Comparison of ENCODE assay signal across 28 cellular contexts in genomic region chr14:38363217-38363616, GRCh38.
DNase-seq lines count a peak whose midpoint lies in the region; ATAC-seq, FAIRE-seq and TF ChIP-seq lines count a peak whose summit lies in the region.
"Had no signal": no experiment of that assay in that cellular context is flagged by ENCODE, and none has a peak within 500 bp of the region (broad histone marks: within the 10 kb centered on the region; RNA-seq: fewer than 3 reads in every experiment).

No MANE protein-coding gene starts in this region.

- H2BK120ac ChIP-seq in IMR-90 (ENCODE audit: low read depth, low read length) (no peak overlapping the region), H1 (replicated peaks; ENCODE audit: low read depth, low read length) (no peak overlapping the region)

- no peaks in the 10 kb centered on the region for H3K4me1 Mint-ChIP-seq in activated T-helper 2 cell treated with anti-CD3 and anti-CD28 coated beads, Interferon-gamma antibody, Interleukin-2, Interleukin-4, amounts not matched to agents 10 μg/mL and 5 μg/mL and 100 μg/mL, durations not matched to agents 14 hours and 24 hours and 36 hours (ENCODE audit: low read depth)
- H3K4me1 Mint-ChIP-seq: CD14-positive monocyte; CD4-positive, alpha-beta memory T cell; CD4-positive, CD25-positive, alpha-beta regulatory T cell; CD8-positive, alpha-beta memory T cell had no signal

- H2AK5ac ChIP-seq in IMR-90 (ENCODE audit: low read depth, low read length) (peak overlapping the region; percentile 81; the same call in 1 of the 2 replicates), H1 (ENCODE audit: low read depth, low read length) (no peak overlapping the region)

- H2AFZ ChIP-seq in IMR-90 (replicated peaks; ENCODE audit: low read length, poor library complexity) (no peak overlapping the region), H1 (ENCODE audit: low read length) (no peak overlapping the region)

- H3K9ac ChIP-seq in IMR-90 (ENCODE audit: low read depth, low read length) (no peak overlapping the region), H1 (replicated peaks in 1 of 4; ENCODE audit: extremely low read depth in 1 of 4, low read depth in 3 of 4, low read length in 3 of 4) (no peak overlapping the region)
- H3K9ac ChIP-seq: BLaER1 had no signal

- no peak overlapping the region for H3K4ac ChIP-seq in IMR-90 (ENCODE audit: low read depth, low read length)
- no peak overlapping the region for H3K4ac ChIP-seq in H1 (replicated peaks; ENCODE audit: insufficient read length, low read depth, low read length)

- H4K91ac ChIP-seq in IMR-90 (ENCODE audit: insufficient read depth, low read depth, low read length) (no peak overlapping the region; the same call in 1 of the 2 replicates), H1 (replicated peaks; ENCODE audit: insufficient read length, low read length) (no peak overlapping the region)

- H3K27me3 ChIP-seq in H7 (ENCODE audit: control insufficient read depth, insufficient read depth, low read length) (no peaks in the 10 kb centered on the region), IMR-90 (ENCODE audit: control insufficient read depth, insufficient read depth, low read length) (no peaks in the 10 kb centered on the region), H1 (replicated peaks in 1 of 4; ENCODE audit: control insufficient read depth in 3 of 4, extremely low read depth in 1 of 4, insufficient read depth in 3 of 4, low read length in 3 of 4) (no peaks in the 10 kb centered on the region)
- H3K27me3 ChIP-seq: BE2C, BLaER1 had no signal

- no peak overlapping the region for H3K27ac ChIP-seq in IMR-90 (ENCODE audit: insufficient read depth, low read length)
- H3K27ac ChIP-seq in H1 (ENCODE audit: low read depth, low read length): no peak overlapping the region
- H3K27ac ChIP-seq: BLaER1 had no signal

- DNase-seq in H7 (peak; percentile 13), IMR-90 (no peak), H1 (ENCODE audit: low read depth in 1 of 2, low spot score in 2 of 2) (no peak)
- DNase-seq in activated T-helper 2 cell treated with anti-CD3 and anti-CD28 coated beads, Interferon-gamma antibody, Interleukin-2, Interleukin-4, amounts not matched to agents 10 μg/mL and 5 μg/mL and 100 μg/mL, durations not matched to agents 14 hours and 24 hours and 36 hours (ENCODE audit: low spot score): no peak
- DNase-seq: 8988T; ACHN; BE2C; C1 segment of cervical spinal cord; CD4-positive, alpha-beta memory T cell; CD4-positive, CD25-positive, alpha-beta regulatory T cell; CD8-positive, alpha-beta memory T cell; COR-L47; DMS 273 treated with DMSO at 0.1 percent for 48 hours; DMS153; DMS53; DMS79; DND-41; EL; GDM1 had no signal

- H3K79me2 ChIP-seq in H1 (ENCODE audit: control insufficient read depth in 1 of 2, insufficient read depth in 2 of 2, low read length in 2 of 2): no peaks in the 10 kb centered on the region

- H2BK15ac ChIP-seq in IMR-90 (ENCODE audit: low read depth, low read length): no peak overlapping the region
- no peak overlapping the region for H2BK15ac ChIP-seq in H1 (ENCODE audit: low read length)

- H3K23me2 ChIP-seq in H1 (ENCODE audit: low read depth, low read length): no peaks in the 10 kb centered on the region

- H2BK5ac ChIP-seq in IMR-90 (ENCODE audit: low read depth, low read length, poor library complexity, severe bottlenecking) (no peak overlapping the region), H1 (ENCODE audit: low read depth, low read length) (no peak overlapping the region)

- H3K79me1 ChIP-seq in IMR-90 (ENCODE audit: low read depth in 1 of 2, low read length in 2 of 2): no peaks in the 10 kb centered on the region
- H3K79me1 ChIP-seq in H1 (ENCODE audit: low read depth, low read length): no peaks in the 10 kb centered on the region

- CTCF ChIA-PET in IMR-90 (lab: Yijun Ruan, JAX): interaction anchor here (0.5 kb wide), 1 partner anchor 1315 kb away, joined by 3 read pairs; no protein-coding TSS in a partner anchor
- CTCF ChIA-PET in H1 (lab: Charles Lee; ENCODE audit: partially characterized antibody): no interaction called here

- no peak overlapping the region for H3K4me3 Mint-ChIP-seq in activated T-helper 2 cell treated with anti-CD3 and anti-CD28 coated beads, Interferon-gamma antibody, Interleukin-2, Interleukin-4, amounts not matched to agents 10 μg/mL and 5 μg/mL and 100 μg/mL, durations not matched to agents 14 hours and 24 hours and 36 hours (ENCODE audit: low read depth)
- H3K4me3 Mint-ChIP-seq: CD14-positive monocyte; CD4-positive, alpha-beta memory T cell; CD4-positive, CD25-positive, alpha-beta regulatory T cell; CD8-positive, alpha-beta memory T cell had no signal

- H2BK12ac ChIP-seq in H1 (ENCODE audit: low read depth, low read length): no peak overlapping the region

- H4K20me1 ChIP-seq in IMR-90 (ENCODE audit: insufficient read depth, low read length): no peaks in the 10 kb centered on the region
- no peaks in the 10 kb centered on the region for H4K20me1 ChIP-seq in H1 (replicated peaks in 1 of 2; ENCODE audit: control insufficient read depth in 1 of 2, insufficient read depth in 2 of 2, low read length in 2 of 2)
- H4K20me1 ChIP-seq: BLaER1 had no signal

- in situ Hi-C loops in IMR-90 (cut with MboI; ENCODE audit: low sequenced_read_pairs): no loop called here

- H2AK9ac ChIP-seq in IMR-90 (replicated peaks; ENCODE audit: low read depth, low read length, poor library complexity): no peak overlapping the region

- H3K4me2 ChIP-seq in IMR-90 (ENCODE audit: low read depth, low read length): no peak overlapping the region
- no peak overlapping the region for H3K4me2 ChIP-seq in H1 (ENCODE audit: insufficient read depth in 1 of 2, low read depth in 2 of 2, low read length in 2 of 2)
- H3K4me2 ChIP-seq: BLaER1 had no signal

- H3K18ac ChIP-seq in IMR-90 (ENCODE audit: low read depth, low read length) (no peak overlapping the region), H1 (ENCODE audit: extremely low read depth, low read length) (no peak overlapping the region)

- ATAC-seq in IMR-90 (ENCODE audit: low read depth) (no peak), HG02610 (IDR thresholded peaks at IDR 0.05; ENCODE audit: unreplicated experiment) (no peak), HG02852 (IDR thresholded peaks at IDR 0.05; ENCODE audit: unreplicated experiment) (no peak)
- ATAC-seq: GM12878 had no signal

- no peaks in the 10 kb centered on the region for H3K36me3 Mint-ChIP-seq in activated T-helper 2 cell treated with anti-CD3 and anti-CD28 coated beads, Interferon-gamma antibody, Interleukin-2, Interleukin-4, amounts not matched to agents 10 μg/mL and 5 μg/mL and 100 μg/mL, durations not matched to agents 14 hours and 24 hours and 36 hours (ENCODE audit: low read depth)
- H3K36me3 Mint-ChIP-seq: CD14-positive monocyte; CD4-positive, alpha-beta memory T cell; CD4-positive, CD25-positive, alpha-beta regulatory T cell; CD8-positive, alpha-beta memory T cell had no signal

- H2BK20ac ChIP-seq in IMR-90 (ENCODE audit: low read depth, low read length) (no peak overlapping the region), H1 (ENCODE audit: low read length) (no peak overlapping the region)

- H3K9me1 ChIP-seq in IMR-90 (ENCODE audit: insufficient read depth, low read length): no peaks in the 10 kb centered on the region

- no peaks in the 10 kb centered on the region; the same call in 1 of the 2 replicates for H3K4me1 ChIP-seq in IMR-90 (ENCODE audit: control insufficient read depth, insufficient read depth, low read length)
- no peaks in the 10 kb centered on the region for H3K4me1 ChIP-seq in H1 (replicated peaks in 1 of 4; ENCODE audit: control insufficient read depth in 3 of 4, insufficient read depth in 4 of 4, low read length in 3 of 4)
- H3K4me1 ChIP-seq: BE2C, BLaER1 had no signal

- no TSS peak for BruUV-seq in IMR-90 (replicated peaks; lab: Mats Ljungman, UMichigan)

- dilution Hi-C loops in IMR-90 (cut with HindIII; ENCODE audit: low sequenced_read_pairs, unreplicated experiment): no loop called here

- no peak for FAIRE-seq in H1 (lab: Jason Lieb, UNC)
- FAIRE-seq: A204.1, GM12878, GM12892, GM18507, GM19239 had no signal

- H3K9me3 Mint-ChIP-seq in activated T-helper 2 cell treated with anti-CD3 and anti-CD28 coated beads, Interferon-gamma antibody, Interleukin-2, Interleukin-4, amounts not matched to agents 10 μg/mL and 5 μg/mL and 100 μg/mL, durations not matched to agents 14 hours and 24 hours and 36 hours: no peaks in the 10 kb centered on the region

- H3K4me3 ChIP-seq in H7 (ENCODE audit: insufficient read depth, low read depth, low read length): no peak overlapping the region
- H3K4me3 ChIP-seq in IMR-90 (ENCODE audit: insufficient read depth, low read depth, low read length): no peak overlapping the region
- H3K4me3 ChIP-seq in H1 (ENCODE audit: extremely low read depth in 1 of 4, insufficient read depth in 2 of 4, low read depth in 3 of 4, low read length in 4 of 4): no peak overlapping the region
- H3K4me3 ChIP-seq: BLaER1, GM12878 had no signal

- H3K23ac ChIP-seq in IMR-90 (ENCODE audit: low read depth, low read length): no peak overlapping the region
- H3K23ac ChIP-seq in H1 (ENCODE audit: insufficient read length): no peak overlapping the region

- WGBS in IMR-90 (ENCODE audit: extremely low coverage in 2 of 2, insufficient read length in 1 of 2), 2 experiments: no CpG with 5 or more reads among the region's 6 CpGs
- 91% methylated on average over 6 of the region's 6 CpGs; no CpG with 5 or more reads in 1 of the 2 experiments for WGBS in H1 (ENCODE audit: extremely low coverage in 1 of 2, insufficient coverage in 1 of 2, insufficient read length in 1 of 2, insufficient replicate concordance in 2 of 2, low coverage in 1 of 2, low lambda C conversion rate in 2 of 2, missing lambda C conversion rate in 1 of 2), 2 experiments

- no peak for TF ChIP-seq POLR2A in IMR-90 (IDR thresholded peaks at IDR 0.05; ENCODE audit: low read depth, low read length)
- no peak for TF ChIP-seq POLR2A in H1 (IDR thresholded peaks at IDR 0.05; ENCODE audit: control extremely low read depth in 1 of 2, low read depth in 2 of 2, low read length in 2 of 2)

- TF ChIP-seq RAD21 in IMR-90 (IDR thresholded peaks at IDR 0.05; ENCODE audit: low read length) (no peak), H1 (IDR thresholded peaks at IDR 0.05 in 1 of 2, conservative IDR thresholded peaks at IDR 0.05 in 1 of 2; ENCODE audit: low read depth in 2 of 2, low read length in 2 of 2) (no peak)

- H3K27me3 Mint-ChIP-seq in activated T-helper 2 cell treated with anti-CD3 and anti-CD28 coated beads, Interferon-gamma antibody, Interleukin-2, Interleukin-4, amounts not matched to agents 10 μg/mL and 5 μg/mL and 100 μg/mL, durations not matched to agents 14 hours and 24 hours and 36 hours (ENCODE audit: low read depth): no peaks in the 10 kb centered on the region
- H3K27me3 Mint-ChIP-seq: CD4-positive, CD25-positive, alpha-beta regulatory T cell had no signal

- H3K14ac ChIP-seq in IMR-90 (replicated peaks; ENCODE audit: low read depth, low read length): no peak overlapping the region
- no peak overlapping the region for H3K14ac ChIP-seq in H1 (ENCODE audit: insufficient read length)

- no peak overlapping the region for H3K27ac Mint-ChIP-seq in activated T-helper 2 cell treated with anti-CD3 and anti-CD28 coated beads, Interferon-gamma antibody, Interleukin-2, Interleukin-4, amounts not matched to agents 10 μg/mL and 5 μg/mL and 100 μg/mL, durations not matched to agents 14 hours and 24 hours and 36 hours
- H3K27ac Mint-ChIP-seq: CD14-positive monocyte; CD4-positive, alpha-beta memory T cell; CD4-positive, CD25-positive, alpha-beta regulatory T cell; CD8-positive, alpha-beta memory T cell had no signal

- TF ChIP-seq EP300 in H1 (IDR thresholded peaks at IDR 0.05; ENCODE audit: borderline replicate concordance in 1 of 2, low read depth in 2 of 2, low read length in 2 of 2): no peak

- H4K8ac ChIP-seq in IMR-90 (ENCODE audit: low read depth in 2 of 2, low read length in 2 of 2) (no peak overlapping the region), H1 (ENCODE audit: extremely low read depth, insufficient read depth, low read length) (no peak overlapping the region)

- no peak for TF ChIP-seq CTCF in IMR-90 (conservative IDR thresholded peaks at IDR 0.05; ENCODE audit: low read depth, low read length)
- TF ChIP-seq CTCF in H1 (IDR thresholded peaks at IDR 0.05; ENCODE audit: control extremely low read depth in 1 of 3, insufficient read depth in 1 of 3, low read depth in 1 of 3, low read length in 3 of 3): no peak

- POLR2A ChIA-PET in IMR-90 (lab: Charles Lee; ENCODE audit: unreplicated experiment) (no interaction called here), H1 (lab: Charles Lee; ENCODE audit: partially characterized antibody) (no interaction called here)

- H4K5ac ChIP-seq in IMR-90 (ENCODE audit: low read depth, low read length) (no peak overlapping the region), H1 (ENCODE audit: insufficient read length, low read depth, low read length) (no peak overlapping the region)

- H3K36me3 ChIP-seq in H7 (replicated peaks; ENCODE audit: control insufficient read depth, insufficient read depth, low read length) (no peaks in the 10 kb centered on the region), IMR-90 (ENCODE audit: control insufficient read depth, insufficient read depth, low read length) (no peaks in the 10 kb centered on the region), H1 (ENCODE audit: control insufficient read depth in 2 of 4, insufficient read depth in 4 of 4, low read length in 3 of 4) (no peaks in the 10 kb centered on the region)
- H3K36me3 ChIP-seq: BE2C, BLaER1 had no signal

- H3K9me3 ChIP-seq in IMR-90 (ENCODE audit: control insufficient read depth, insufficient read depth, low read length): no peaks in the 10 kb centered on the region; the same call in 1 of the 2 replicates
- H3K9me3 ChIP-seq in H1 (ENCODE audit: insufficient read depth in 2 of 2, low read depth in 1 of 2, low read length in 1 of 2): no peaks in the 10 kb centered on the region
- H3K9me3 ChIP-seq: BE2C, BLaER1 had no signal

- no peak overlapping the region for H3K56ac ChIP-seq in IMR-90 (ENCODE audit: extremely low read depth, insufficient read depth, low read length)
- H3K56ac ChIP-seq in H1 (replicated peaks; ENCODE audit: insufficient read length, low read depth, low read length): no peak overlapping the region

- intact Hi-C loops in IMR-90 (cut with micrococcal nuclease): no loop called here
- intact Hi-C loops in activated T-helper 2 cell treated with anti-CD3 and anti-CD28 coated beads, Interferon-gamma antibody, Interleukin-2, Interleukin-4, amounts not matched to agents 10 μg/mL and 5 μg/mL and 100 μg/mL, durations not matched to agents 14 hours and 24 hours and 36 hours (cut with micrococcal nuclease): no loop called here
